ENCODE assay signal across 20 cellular contexts in genomic region chr2:101410716-101411115, GRCh38. TPM values are rescaled to one million over a fixed set of nuclear protein-coding genes. Genes with fewer than 3 reads are reported as not detected.
DNase-seq lines count a peak whose midpoint lies in the region; ATAC-seq, FAIRE-seq and TF ChIP-seq lines count a peak whose summit lies in the region.
"Had no signal": no experiment of that assay in that cellular context is flagged by ENCODE, and none has a peak within 500 bp of the region (broad histone marks: within the 10 kb centered on the region; RNA-seq: fewer than 3 reads in every experiment).

No MANE protein-coding gene starts in this region.

- no peak for TF ChIP-seq RAD21 in GM12878 (IDR thresholded peaks at IDR 0.05; ENCODE audit: insufficient read depth, low read depth, low read length)

- H3K79me2 ChIP-seq in GM12878 (ENCODE audit: control insufficient read depth, insufficient read depth, low read length) (no peaks in the 10 kb centered on the region), trophoblast cell (ENCODE audit: control insufficient read depth, insufficient read depth, low read length, poor library complexity) (no peaks in the 10 kb centered on the region)

- H3K79me1 ChIP-seq in trophoblast cell (ENCODE audit: low read length) = no peaks in the 10 kb centered on the region

- TF ChIP-seq CTCF in HEK293 (tag by site-specific recombination; IDR thresholded peaks at IDR 0.05) (no peak), GM12878 (IDR thresholded peaks at IDR 0.05 in 2 of 3, conservative IDR thresholded peaks at IDR 0.05 in 1 of 3; ENCODE audit: control insufficient read depth in 2 of 3, extremely low read depth in 1 of 3, insufficient read depth in 1 of 3, low read depth in 3 of 3, low read length in 3 of 3) (no peak)

- H3K4me3 ChIP-seq in HEK293 (ENCODE audit: low read depth, low read length) (no peak overlapping the region), GM12878 (no peak overlapping the region), trophoblast cell (ENCODE audit: low read depth, low read length) (no peak overlapping the region)
- H3K4me3 ChIP-seq: SJCRH30 had no signal

- H3K27ac ChIP-seq in HEK293 (ENCODE audit: extremely low read depth, low read depth, low read length) (no peak overlapping the region), GM12878 (ENCODE audit: control insufficient read depth, insufficient read depth) (no peak overlapping the region), trophoblast cell (ENCODE audit: low read depth, low read length) (no peak overlapping the region)
- H3K27ac ChIP-seq: C4-2B, KMS-11, SJCRH30 had no signal

- no peak overlapping the region for H4K12ac ChIP-seq in trophoblast cell (ENCODE audit: low read depth, low read length)

- no peak overlapping the region for H4K8ac ChIP-seq in trophoblast cell (ENCODE audit: low read depth, low read length)

- intact Hi-C loops in GM12878 (cut with micrococcal nuclease; ENCODE audit: unreplicated experiment) = loop anchor here (10.0 kb wide), 1 partner anchor 464 kb away; no protein-coding TSS in a partner anchor

- no peak overlapping the region for H3K4ac ChIP-seq in trophoblast cell (ENCODE audit: low read depth, low read length)

- in situ Hi-C loops in GM12878 (cut with MboI) = loop anchor here (25.0 kb wide), 1 partner anchor 1052 kb away; the partner anchor contains the start of gene SLC9A4

- H2BK5ac ChIP-seq in trophoblast cell (ENCODE audit: low read depth, low read length, poor library complexity) = no peak overlapping the region

- FAIRE-seq in GM12878 (lab: Jason Lieb, UNC) = no peak
- FAIRE-seq: HepG2 had no signal

- H2AK5ac ChIP-seq in trophoblast cell (ENCODE audit: low read length) = no peak overlapping the region

- no peak overlapping the region for H3K9ac ChIP-seq in GM12878 (ENCODE audit: control insufficient read depth, insufficient read depth, low read length)
- no peak overlapping the region for H3K9ac ChIP-seq in trophoblast cell (ENCODE audit: low read length)
- H3K9ac ChIP-seq: KMS-11 had no signal

- no peak overlapping the region for H3K18ac ChIP-seq in trophoblast cell (ENCODE audit: low read length)

- TF ChIP-seq EP300 in GM12878 (IDR thresholded peaks at IDR 0.05; ENCODE audit: borderline replicate concordance in 1 of 2, control insufficient read depth in 1 of 2, low read depth in 2 of 2, low read length in 2 of 2) = no peak

- SMC1A ChIA-PET in GM12878 (lab: Charles Lee; ENCODE audit: uncharacterized antibody, unreplicated experiment) = no interaction called here

- H2BK12ac ChIP-seq in trophoblast cell (ENCODE audit: low read length) = no peak overlapping the region

- ATAC-seq in GM12878 = peak; percentile 45
- ATAC-seq in GM21619 (IDR thresholded peaks at IDR 0.05; ENCODE audit: unreplicated experiment) = no peak
- ATAC-seq in GM18909 (IDR thresholded peaks at IDR 0.05; ENCODE audit: poor library complexity, unreplicated experiment) = no peak
- ATAC-seq: HepG2 had no signal

- no peaks in the 10 kb centered on the region for H3K4me1 ChIP-seq in HEK293 (ENCODE audit: control insufficient read depth, insufficient read depth, low read length)
- no peaks in the 10 kb centered on the region for H3K4me1 ChIP-seq in GM12878 (ENCODE audit: control insufficient read depth, insufficient read depth, low read length)
- H3K4me1 ChIP-seq in trophoblast cell (ENCODE audit: control insufficient read depth in 1 of 2, insufficient read depth in 2 of 2, low read length in 2 of 2) = peaks cover 7 to 10% of the 10 kb centered on the region in 2 experiments

- WGBS in GM12878 (ENCODE audit: insufficient coverage, insufficient replicate concordance, low lambda C conversion rate, missing lambda C conversion rate) = 9% methylated on average over 4 of the region's 4 CpGs
- no CpG with 5 or more reads among the region's 4 CpGs for WGBS in trophoblast cell (ENCODE audit: extremely low coverage, insufficient coverage, insufficient read length)

- BruUV-seq in GM12878 (replicated peaks; lab: Mats Ljungman, UMichigan) = no TSS peak

- peak; percentile 8 to 52 for DNase-seq in NCI-H2081 (lab: John Stamatoyannopoulos, UW)
- DNase-seq in NCI-H2081 treated with DMSO at 0.1 percent for 48 hours (lab: John Stamatoyannopoulos, UW) = no peak
- DNase-seq in GM12878 (ENCODE audit: low read depth, low spot score) = no peak
- peak; percentile 99 to 100 for DNase-seq in trophoblast cell
- no peak for DNase-seq in SHP77 (lab: John Stamatoyannopoulos, UW)
- DNase-seq: Calu3, GF-D8, GOT3, MM.1S, NCI-H1105, NCI-H2107, NCI-H446, NCI-H82, SJCRH30 had no signal

- H3K9me3 ChIP-seq in HEK293 (ENCODE audit: control insufficient read depth, insufficient read depth, low read depth, low read length) = no peaks in the 10 kb centered on the region
- H3K9me3 ChIP-seq in GM12878 (replicated peaks; ENCODE audit: control insufficient read depth, insufficient read depth, low read length) = no peaks in the 10 kb centered on the region
- peaks cover 4% of the 10 kb centered on the region for H3K9me3 ChIP-seq in trophoblast cell (ENCODE audit: insufficient read depth, low read depth, low read length)
- H3K9me3 ChIP-seq: SJCRH30 had no signal

- CTCF ChIA-PET in HEK293 (lab: Yijun Ruan, JAX) = interaction anchor here (1.0 kb wide), 1 partner anchor 68 kb away, joined by 3 read pairs; no protein-coding TSS in a partner anchor
- CTCF ChIA-PET in GM12878 (lab: Yijun Ruan, JAX) = interaction anchor here (0.6 to 1.2 kb wide), 3 partner anchors 8 to 1026 kb away, joined by 3 to 5 read pairs (median 3); no protein-coding TSS in a partner anchor

- H2AFZ ChIP-seq in GM12878 (ENCODE audit: control insufficient read depth, low read depth, low read length) (no peak overlapping the region), trophoblast cell (ENCODE audit: insufficient read depth, low read length, poor library complexity) (no peak overlapping the region)

- no peak for TF ChIP-seq POLR2A in GM12878 (IDR thresholded peaks at IDR 0.05; ENCODE audit: low read depth, low read length)

- no peak overlapping the region for H3K23ac ChIP-seq in trophoblast cell (ENCODE audit: low read length)

- no peak overlapping the region for H4K91ac ChIP-seq in trophoblast cell (ENCODE audit: low read depth, low read length)

- RAD21 ChIA-PET in GM12878 (lab: Charles Lee; ENCODE audit: unreplicated experiment) = no interaction called here

- no peak overlapping the region for H2BK120ac ChIP-seq in trophoblast cell (ENCODE audit: insufficient read depth, low read length, poor library complexity)

- H3K27me3 ChIP-seq in GM12878 (replicated peaks in 1 of 2; ENCODE audit: control insufficient read depth in 2 of 2, insufficient read depth in 2 of 2, low read length in 1 of 2) (no peaks in the 10 kb centered on the region; a peak in 2 of 4 replicates), trophoblast cell (ENCODE audit: insufficient read depth, low read length) (no peaks in the 10 kb centered on the region)
- H3K27me3 ChIP-seq: SJCRH30 had no signal

- H4K20me1 ChIP-seq in GM12878 (ENCODE audit: control insufficient read depth, insufficient read depth) = no peaks in the 10 kb centered on the region

- H3K4me2 ChIP-seq in GM12878 (ENCODE audit: control insufficient read depth, insufficient read depth) = no peak overlapping the region
- H3K4me2 ChIP-seq in trophoblast cell (ENCODE audit: low read length) = no peak overlapping the region
- H3K4me2 ChIP-seq: KMS-11 had no signal

- no peak overlapping the region for H3K14ac ChIP-seq in trophoblast cell (ENCODE audit: low read length)

- H3K36me3 ChIP-seq in HEK293 (ENCODE audit: control insufficient read depth in 2 of 2, insufficient read depth in 1 of 2, low read length in 2 of 2) (no peaks in the 10 kb centered on the region), GM12878 (ENCODE audit: control insufficient read depth in 2 of 2, insufficient read depth in 2 of 2, low read length in 1 of 2) (no peaks in the 10 kb centered on the region), trophoblast cell (ENCODE audit: control insufficient read depth in 1 of 2, insufficient read depth in 2 of 2, low read length in 2 of 2) (no peaks in the 10 kb centered on the region)
- H3K36me3 ChIP-seq: SJCRH30 had no signal

- POLR2A ChIA-PET in HEK293 (lab: Yijun Ruan, JAX) (no interaction called here), GM12878 (lab: Charles Lee) (no interaction called here)

TF ChIP-seq in HEK293, 187 proteins besides CTCF, POLR2A, EP300 and RAD21 (continues in another document):
- peak; percentile 66; the same call in 1 of the 2 replicates for TF ChIP-seq SCRT1 (tag by site-specific recombination; IDR thresholded peaks at IDR 0.05; ENCODE audit: borderline replicate concordance)
- 0 out of 2 replicates have a peak, but pooled peaks have one; percentile 14 for TF ChIP-seq ZNF366 (tag by site-specific recombination; conservative IDR thresholded peaks at IDR 0.05)
- no peak for TF ChIP-seq ZFP3 (tag by site-specific recombination; IDR thresholded peaks at IDR 0.05; ENCODE audit: low read depth)
- peak; percentile 96 for TF ChIP-seq SCRT2 (tag by site-specific recombination; IDR thresholded peaks at IDR 0.05)
- no peak for TF ChIP-seq ZNF768 (tag by site-specific recombination; IDR thresholded peaks at IDR 0.05)

TF ChIP-seq in GM12878, 131 proteins besides CTCF, POLR2A, EP300 and RAD21 (continues in another document):
- no peak for TF ChIP-seq TCF3 (IDR thresholded peaks at IDR 0.05; ENCODE audit: borderline replicate concordance, insufficient read depth, low read depth, low read length)
- no peak for TF ChIP-seq FOXK2 (IDR thresholded peaks at IDR 0.05)

RNA-seq across cellular contexts. Expression of gene CREG2, which starts 23.4 kb away (rescaled TPM):
- not detected in 2 replicates for total RNA-seq in GM12878 (2013; cell fraction: nucleolus; rRNA removed)
- total RNA-seq in GM12878 (2014; rRNA removed) (not detected in 2 replicates), GM12878 (2014; rRNA removed; fragmentation: Illumina TruSeq; extraction: Trizol) (not detected in 2 replicates), GM12878 (2021) (not detected in 2 replicates)
- not detected for polyA plus RNA-seq in GM12878 (2011; ENCODE audit: low read depth)
- polyA plus RNA-seq in GM12878 (2011; rRNA removed) (not detected in 2 replicates), GM12878 (2014; fragmentation: Illumina TruSeq; extraction: Trizol) (not detected in 2 replicates), GM12878 (2014; fragmentation: Nextera tagmentation; extraction: Ambion mirVana) (not detected), GM12878 (2014; rRNA removed) (not detected in 2 replicates), GM12878 (2016; fragmentation: Nextera tagmentation; extraction: Ambion mirVana) (not detected)
- not detected in 2 replicates for polyA plus RNA-seq in GM12878 (2011; cell fraction: cytosol; rRNA removed)
- not detected in 2 replicates for polyA plus RNA-seq in GM12878 (2011; cell fraction: nucleus; rRNA removed)
- not detected in 2 replicates for polyA plus RNA-seq in GM12878 (2012)
- polyA minus RNA-seq in GM12878 (2011; rRNA and poly(A)+ RNA removed) = not detected in 2 replicates
- 0.31 and 0.94 TPM in 2 replicates for polyA minus RNA-seq in GM12878 (2011; cell fraction: cytosol; rRNA and poly(A)+ RNA removed)
- not detected in 2 replicates for polyA minus RNA-seq in GM12878 (2011; cell fraction: nucleus; rRNA and poly(A)+ RNA removed)
- 0.22 TPM in 2 replicates for polyA plus RNA-seq in trophoblast cell (2013)

Comparison
In these comparisons a context has a peak if more than half of its experiments do, and no peak if none do; other contexts are left out.
1. DNase-seq: peak in NCI-H2081 (2 of 2) and trophoblast cell (2 of 2); none in NCI-H2081 treated with DMSO at 0.1 percent for 48 hours (single experiment), GM12878 (single experiment) and SHP77 (0 of 2).